8 cellular contexts compared by ENCODE assay signal in the genomic region with DNA sequence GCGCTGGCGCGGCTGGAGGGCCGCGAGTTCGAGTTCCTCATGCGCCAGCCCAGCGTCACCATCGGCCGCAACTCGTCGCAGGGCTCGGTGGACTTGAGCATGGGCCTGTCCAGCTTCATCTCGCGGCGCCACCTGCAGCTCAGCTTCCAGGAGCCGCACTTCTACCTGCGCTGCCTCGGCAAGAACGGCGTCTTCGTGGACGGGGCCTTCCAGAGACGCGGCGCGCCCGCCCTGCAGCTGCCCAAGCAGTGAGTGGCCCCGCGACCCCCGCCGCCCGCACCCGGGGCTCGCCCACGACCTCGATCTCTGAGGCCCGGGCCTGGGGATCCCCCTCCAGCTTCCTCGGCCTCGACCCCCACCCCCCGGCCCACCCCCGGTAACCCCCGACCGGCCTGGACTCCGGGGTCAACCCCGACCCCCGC. TPM values are rescaled to one million over a fixed set of nuclear protein-coding genes. Genes with fewer than 3 reads are reported as not detected.
DNase-seq lines count a peak whose midpoint lies in the region; ATAC-seq and TF ChIP-seq lines count a peak whose summit lies in the region.

No MANE protein-coding gene starts in this region.

- H3K27me3 Mint-ChIP-seq in activated T-cell treated with anti-CD3 and anti-CD28 coated beads, Interleukin-2, amount 50 U/mL, for 72 hours (ENCODE audit: low read depth): no peaks in the 10 kb centered on the region

- TF ChIP-seq CTCF in fibroblast of pulmonary artery (IDR thresholded peaks at IDR 0.05; ENCODE audit: low read length, missing control alignments) (no peak), osteoblast (IDR thresholded peaks at IDR 0.05; ENCODE audit: extremely low read depth, low read depth, low read length) (no peak)

- peak overlapping the region; percentile 95 for H3K4me2 ChIP-seq in osteoblast (ENCODE audit: insufficient read depth, low read length)

- H3K27ac Mint-ChIP-seq in activated T-cell treated with anti-CD3 and anti-CD28 coated beads, Interleukin-2, amount 50 U/mL, for 72 hours: peak overlapping the region; percentile 96

- peaks cover 5 to 9% of the 10 kb centered on the region in 2 donors for H3K36me3 Mint-ChIP-seq in activated T-cell treated with anti-CD3 and anti-CD28 coated beads, Interleukin-2, amount 50 U/mL, for 72 hours (ENCODE audit: insufficient read depth in 2 of 2)

- H3K4me3 ChIP-seq in fibroblast of pulmonary artery (replicated peaks; ENCODE audit: low read depth, low read length) (peak overlapping the region; percentile 86), osteoblast (ENCODE audit: insufficient read depth, low read length) (peak overlapping the region; percentile 86)

- peaks cover 50% of the 10 kb centered on the region for H3K79me2 ChIP-seq in osteoblast (ENCODE audit: insufficient read depth, low read length)

- peak; percentile 70 for DNase-seq in DMS 273 (lab: John Stamatoyannopoulos, UW; ENCODE audit: unreplicated experiment)
- DNase-seq in DMS 273 treated with DMSO at 0.1 percent for 48 hours (lab: John Stamatoyannopoulos, UW): no peak
- peak; percentile 9 to 71 (median 57) for DNase-seq in NCI-H1417 (lab: John Stamatoyannopoulos, UW)
- DNase-seq in activated T-cell treated with anti-CD3 and anti-CD28 coated beads, Interleukin-2, amount 50 U/mL, for 72 hours: peak; percentile 58 to 60
- DNase-seq in fibroblast of pulmonary artery (ENCODE audit: low read depth): peak; percentile 55
- peak; percentile 74 for DNase-seq in osteoblast (ENCODE audit: insufficient read length, low spot score, missing footprints)
- no peak for DNase-seq in HPDE6-E6E7 (ENCODE audit: extremely low spot score)

- peaks cover 40% of the 10 kb centered on the region for H3K4me1 Mint-ChIP-seq in activated T-cell treated with anti-CD3 and anti-CD28 coated beads, Interleukin-2, amount 50 U/mL, for 72 hours (ENCODE audit: low read depth)

- H3K4me1 ChIP-seq in osteoblast (ENCODE audit: insufficient read depth, low read length): peaks cover 10% of the 10 kb centered on the region

- peak overlapping the region; percentile 72 for H2AFZ ChIP-seq in osteoblast (ENCODE audit: low read length)

- H4K20me1 ChIP-seq in osteoblast (ENCODE audit: insufficient read depth, low read length): peaks cover 21% of the 10 kb centered on the region

- ATAC-seq in HG02588 (IDR thresholded peaks at IDR 0.05; ENCODE audit: unreplicated experiment): peak; percentile 31
- peak; percentile 41 to 46 for ATAC-seq in activated T-cell treated with anti-CD3 and anti-CD28 coated beads, Interleukin-2, amount 50 U/mL, for 72 hours (replicated peaks in 1 of 2)

- H3K36me3 ChIP-seq in osteoblast (ENCODE audit: insufficient read depth, low read length): no peaks in the 10 kb centered on the region

- H3K27ac ChIP-seq in osteoblast (ENCODE audit: low read depth, low read length): peak overlapping the region; percentile 86

- no peaks in the 10 kb centered on the region for H3K9me3 ChIP-seq in osteoblast (ENCODE audit: low read depth, low read length)

- peak overlapping the region; percentile 90 to 93 for H3K4me3 Mint-ChIP-seq in activated T-cell treated with anti-CD3 and anti-CD28 coated beads, Interleukin-2, amount 50 U/mL, for 72 hours

- no peaks in the 10 kb centered on the region for H3K9me3 Mint-ChIP-seq in activated T-cell treated with anti-CD3 and anti-CD28 coated beads, Interleukin-2, amount 50 U/mL, for 72 hours

- no peaks in the 10 kb centered on the region for H3K27me3 ChIP-seq in osteoblast (ENCODE audit: insufficient read depth, low read length)

RNA-seq across cellular contexts. Expression of gene FOXK1, which starts 0.5 kb away (rescaled TPM):
- 10 to 100 TPM; 38.6 to 41.0 TPM for total RNA-seq in activated T-cell treated with anti-CD3 and anti-CD28 coated beads, Interleukin-2, amount 50 U/mL, for 72 hours
- total RNA-seq in osteoblast: 26.2 and 31.8 TPM in 2 replicates

Comparison
In these comparisons a context has a peak if more than half of its experiments do, and no peak if none do; other contexts are left out.
1. DNase-seq: peak in DMS 273 (single experiment), NCI-H1417 (3 of 3), activated T-cell treated with anti-CD3 and anti-CD28 coated beads, Interleukin-2, amount 50 U/mL, for 72 hours (2 of 2), fibroblast of pulmonary artery (single experiment) and osteoblast (single experiment); none in DMS 273 treated with DMSO at 0.1 percent for 48 hours (single experiment) and HPDE6-E6E7 (single experiment).